ENCODE assay signal across 29 cellular contexts in genomic region chr18:63037491-63037890, GRCh38.
"Had no signal": no experiment of that assay in that cellular context is flagged by ENCODE, and none has a peak within 500 bp of the region (broad histone marks: within the 10 kb centered on the region; RNA-seq: fewer than 3 reads in every experiment).

No MANE protein-coding gene starts in this region.

- H3K4me3 ChIP-seq: adrenal gland, ascending aorta, body of pancreas, breast epithelium, cardiac muscle cell had no signal

- DNase-seq: activated effector memory CD4-positive, alpha-beta T cell treated with anti-CD3 and anti-CD28 coated beads, Interleukin-2, amount 50 U/mL, for 16 hours; activated effector memory CD4-positive, alpha-beta T cell treated with Interleukin-2 at 50 U/mL for 16 hours; activated gamma-delta T cell; activated gamma-delta T cell treated with Interleukin-2 at 50 U/mL for 16 hours; activated naive CD4-positive, alpha-beta T cell; activated naive CD4-positive, alpha-beta T cell treated with anti-CD3 and anti-CD28 coated beads for 36 hours; activated naive CD4-positive, alpha-beta T cell treated with anti-CD3 and anti-CD28 coated beads, Interleukin-2, amount 10 ng/mL, durations not matched to agents 7 days and 5 days; activated naive CD4-positive, alpha-beta T cell treated with anti-CD3 and anti-CD28 coated beads, Interleukin-2, amount 50 U/mL, for 16 hours; activated naive CD4-positive, alpha-beta T cell treated with Interleukin-2 at 50 U/mL for 16 hours; activated naive CD8-positive, alpha-beta T cell treated with anti-CD3 and anti-CD28 coated beads for 36 hours; activated naive CD8-positive, alpha-beta T cell treated with anti-CD3 and anti-CD28 coated beads, Interleukin-2, amount 10 ng/mL, durations not matched to agents 7 days and 5 days; activated naive CD8-positive, alpha-beta T cell treated with anti-CD3 and anti-CD28 coated beads, Interleukin-2, amount 50 U/mL, for 24 hours; activated T-cell treated with anti-CD3 and anti-CD28 coated beads, Interleukin-2, amount 50 U/mL, for 24 hours; activated T-cell treated with anti-CD3 and anti-CD28 coated beads, Interleukin-2, amount 50 U/mL, for 4 hours; activated T-cell treated with anti-CD3 and anti-CD28 coated beads, Interleukin-2, amount 50 U/mL, for 48 hours; activated T-cell treated with anti-CD3 and anti-CD28 coated beads, Interleukin-2, amount 50 U/mL, for 72 hours; adrenal gland; amniotic stem cell; amygdala; anterior cingulate cortex; aorta; body of pancreas; brain microvascular endothelial cell; caudate nucleus; central memory CD4-positive, alpha-beta T cell; cerebellar nuclear complex had no signal
